Comparison of ENCODE assay signal across 8 cellular contexts in the genomic region with DNA sequence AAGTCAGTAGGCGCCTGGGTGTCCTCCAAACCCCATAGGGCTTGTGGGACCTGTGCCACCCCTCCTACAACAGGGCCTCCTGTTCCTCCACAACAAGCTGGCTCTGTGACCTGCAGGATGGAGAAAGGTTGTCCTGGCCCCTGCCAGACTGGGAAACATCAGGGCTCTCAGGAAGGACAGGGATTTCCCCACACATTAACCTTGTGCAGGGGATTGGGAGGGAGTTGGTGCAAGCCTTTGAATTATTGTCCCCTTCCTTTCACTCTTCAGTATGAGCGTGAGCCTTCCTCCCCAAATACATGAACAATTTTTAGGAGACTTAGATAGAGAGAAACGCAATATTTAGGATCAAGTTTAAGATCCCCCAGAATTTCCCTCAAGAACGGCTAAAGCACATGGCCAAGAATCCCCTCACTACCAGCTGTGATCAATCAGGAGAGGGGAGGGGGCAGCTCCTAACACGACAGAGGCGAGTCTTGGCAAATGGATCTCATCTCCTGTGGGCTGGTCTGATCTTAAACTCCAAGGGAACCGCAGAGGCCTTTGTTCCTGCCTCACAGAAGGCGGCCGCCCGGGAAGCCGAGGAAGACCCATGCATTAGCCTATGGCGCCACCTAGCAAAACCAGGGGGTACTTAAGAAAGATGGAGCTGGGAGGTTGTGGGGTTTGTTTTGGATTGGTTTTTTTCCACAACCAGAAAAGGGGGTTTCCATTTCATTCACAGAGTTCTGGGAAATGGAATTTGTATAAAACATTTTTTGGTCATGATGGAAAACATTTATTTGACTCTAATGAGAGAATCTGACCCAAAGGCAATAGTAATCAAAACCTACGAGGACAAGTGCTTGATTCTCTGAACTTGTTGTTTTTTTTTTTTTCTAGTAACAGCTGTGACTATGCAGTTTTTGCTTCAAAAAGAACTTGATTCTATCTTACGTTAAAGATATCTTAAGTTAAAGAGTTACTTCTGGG. TPM values are rescaled to one million over a fixed set of nuclear protein-coding genes. Genes with fewer than 3 reads are reported as not detected.
A peak's percentile ranks its signal among the peaks of the same experiment; 100 is the strongest.
DNase-seq lines count a peak whose midpoint lies in the region; ATAC-seq, FAIRE-seq and TF ChIP-seq lines count a peak whose summit lies in the region.

No MANE protein-coding gene starts in this region.

- H2AFZ ChIP-seq in astrocyte (ENCODE audit: low read depth, low read length) (no peak overlapping the region), hepatocyte (no peak overlapping the region)

- no peaks in the 10 kb centered on the region for H4K20me1 ChIP-seq in astrocyte (ENCODE audit: insufficient read depth, low read length)
- H4K20me1 ChIP-seq in hepatocyte (ENCODE audit: insufficient read depth, poor library complexity, severe bottlenecking), result no peaks in the 10 kb centered on the region

- ATAC-seq in GM19467 (IDR thresholded peaks at IDR 0.05; ENCODE audit: unreplicated experiment), result peak; percentile 78
- no peak for ATAC-seq in HG03139 (IDR thresholded peaks at IDR 0.05; ENCODE audit: unreplicated experiment)

- H3K4me2 ChIP-seq in astrocyte (ENCODE audit: low read length), result peak overlapping the region; percentile 27
- H3K4me2 ChIP-seq in hepatocyte, result no peak overlapping the region

- H3K79me2 ChIP-seq in astrocyte (ENCODE audit: insufficient read depth, low read length), result no peaks in the 10 kb centered on the region
- no peaks in the 10 kb centered on the region for H3K79me2 ChIP-seq in hepatocyte

- H3K4me3 Mint-ChIP-seq in astrocyte (ENCODE audit: unreplicated experiment), result no peak overlapping the region

- H3K9me3 ChIP-seq in astrocyte (ENCODE audit: insufficient read depth, low read depth, low read length), result no peaks in the 10 kb centered on the region
- H3K9me3 ChIP-seq in hepatocyte (ENCODE audit: low read depth), result no peaks in the 10 kb centered on the region
- H3K9me3 ChIP-seq in sigmoid colon, result no peaks in the 10 kb centered on the region

- TF ChIP-seq POLR2A in sigmoid colon (IDR thresholded peaks at IDR 0.05), result no peak

- no peaks in the 10 kb centered on the region for H3K36me3 Mint-ChIP-seq in astrocyte (ENCODE audit: low read depth, unreplicated experiment)

- no peaks in the 10 kb centered on the region for H3K27me3 Mint-ChIP-seq in astrocyte (ENCODE audit: low read depth, unreplicated experiment)

- in situ Hi-C loops in SK-MEL-5 (cut with HindIII; ENCODE audit: low pct_unique_long_range_greater_than_20kb, low sequenced_read_pairs), result no loop called here

- H3K27ac ChIP-seq in C4-2B, result no peak overlapping the region
- no peak overlapping the region for H3K27ac ChIP-seq in astrocyte (ENCODE audit: low read depth, low read length)
- H3K27ac ChIP-seq in hepatocyte, result peak overlapping the region; percentile 22
- peak overlapping the region in 3 of 4 donors; percentile 28 to 41 (median 37) for H3K27ac ChIP-seq in sigmoid colon

- peak overlapping the region; percentile 78 for H3K27ac Mint-ChIP-seq in astrocyte (ENCODE audit: unreplicated experiment)

- DNase-seq in NCI-H1092 treated with DMSO at 0.1 percent for 48 hours (lab: John Stamatoyannopoulos, UW), result peak; percentile 67
- DNase-seq in SK-MEL-5 (ENCODE audit: low read depth, low spot score), result peak; percentile 89
- peak; percentile 76 for DNase-seq in astrocyte (ENCODE audit: low read depth)
- DNase-seq in hepatocyte (ENCODE audit: low spot score), result peak; percentile 92
- DNase-seq in sigmoid colon, result peak; percentile 93

- no peaks in the 10 kb centered on the region for H3K27me3 ChIP-seq in astrocyte (ENCODE audit: insufficient read depth, low read length)
- H3K27me3 ChIP-seq in hepatocyte, result no peaks in the 10 kb centered on the region
- H3K27me3 ChIP-seq in sigmoid colon, result no peaks in the 10 kb centered on the region

- no peaks in the 10 kb centered on the region for H3K9me2 ChIP-seq in hepatocyte (replicated peaks; ENCODE audit: insufficient read depth)

- H3K36me3 ChIP-seq in astrocyte (ENCODE audit: insufficient read depth, low read length) (no peaks in the 10 kb centered on the region), hepatocyte (replicated peaks; ENCODE audit: insufficient read depth, low read depth) (no peaks in the 10 kb centered on the region), sigmoid colon (no peaks in the 10 kb centered on the region)

- TF ChIP-seq EP300 in sigmoid colon (IDR thresholded peaks at IDR 0.05), result no peak

- H3K4me1 ChIP-seq in astrocyte (ENCODE audit: insufficient read depth, low read length) (peaks cover 35% of the 10 kb centered on the region), hepatocyte (ENCODE audit: insufficient read depth) (peaks cover 5% of the 10 kb centered on the region), sigmoid colon (peaks cover 0 to 14% (median 8%) of the 10 kb centered on the region in 4 donors)

- no peaks in the 10 kb centered on the region for H3K9me3 Mint-ChIP-seq in astrocyte (ENCODE audit: unreplicated experiment)

- WGBS in hepatocyte (ENCODE audit: low lambda C conversion rate, missing lambda C conversion rate), result 30% methylated on average over 14 of the region's 14 CpGs
- 22 to 24% methylated on average over 14 of the region's 14 CpGs for WGBS in sigmoid colon, 2 donors

- H3K9ac ChIP-seq in astrocyte (ENCODE audit: low read length), result peak overlapping the region; percentile 30

- peaks cover 25% of the 10 kb centered on the region for H3K4me1 Mint-ChIP-seq in astrocyte (ENCODE audit: low read depth, unreplicated experiment)

- peak; percentile 43 for FAIRE-seq in astrocyte (lab: Jason Lieb, UNC)

- no peak overlapping the region for H3K4me3 ChIP-seq in astrocyte (ENCODE audit: insufficient read depth, low read depth, low read length)
- H3K4me3 ChIP-seq in hepatocyte, result no peak overlapping the region
- H3K4me3 ChIP-seq in sigmoid colon, result no peak overlapping the region

- TF ChIP-seq CTCF in C4-2B (conservative IDR thresholded peaks at IDR 0.05) (peak; percentile 95), astrocyte (IDR thresholded peaks at IDR 0.05; ENCODE audit: insufficient read depth, low read depth, low read length) (peak; percentile 96), hepatocyte (IDR thresholded peaks at IDR 0.05; ENCODE audit: poor library complexity) (peak; percentile 95), sigmoid colon (IDR thresholded peaks at IDR 0.05) (peak; percentile 69 to 84 (median 77))

- intact Hi-C loops in sigmoid colon (cut with DNase I), result loop anchor here (1.0 to 5.0 kb wide), 2 partner anchors 368 to 427 kb away; no protein-coding TSS in a partner anchor

RNA-seq across cellular contexts. Expression of a gene that starts 36.1 kb away (rescaled TPM):
- total RNA-seq in SK-MEL-5 (2014; rRNA removed; shearing (Covaris generic)), result 39.6 and 47.9 TPM in 2 replicates
- 90.7 and 114 TPM in 2 replicates for polyA plus RNA-seq in SK-MEL-5 (2015; cell fraction: cytosol; rRNA removed)
- 60.5 and 62.5 TPM in 2 replicates for polyA plus RNA-seq in SK-MEL-5 (2015; cell fraction: nucleus; rRNA removed)
- total RNA-seq in astrocyte (38.6 and 39.2 TPM in 2 replicates), hepatocyte (17.6 and 19.4 TPM in 2 replicates), sigmoid colon (10 to 100 TPM; 18.5 to 65.3 (median 39.0) TPM)
- polyA plus RNA-seq in hepatocyte (13.2 and 15.1 TPM in 2 replicates), sigmoid colon (10 to 100 TPM in 1 of 3 donors, 1 to 10 TPM in 1, under 1 TPM in 1; 0.60 to 12.4 (median 1.2) TPM)

Comparison
In these comparisons a context has a peak if more than half of its experiments do, and no peak if none do; other contexts are left out.
1. H3K27ac ChIP-seq: peak in hepatocyte (single experiment) and sigmoid colon (3 of 4); none in C4-2B (single experiment) and astrocyte (single experiment).
2. Peak in every context shown above with its lines, with median percentiles within 50 percentile points of each other: CTCF ChIP-seq and DNase-seq.